In the genomic region with DNA sequence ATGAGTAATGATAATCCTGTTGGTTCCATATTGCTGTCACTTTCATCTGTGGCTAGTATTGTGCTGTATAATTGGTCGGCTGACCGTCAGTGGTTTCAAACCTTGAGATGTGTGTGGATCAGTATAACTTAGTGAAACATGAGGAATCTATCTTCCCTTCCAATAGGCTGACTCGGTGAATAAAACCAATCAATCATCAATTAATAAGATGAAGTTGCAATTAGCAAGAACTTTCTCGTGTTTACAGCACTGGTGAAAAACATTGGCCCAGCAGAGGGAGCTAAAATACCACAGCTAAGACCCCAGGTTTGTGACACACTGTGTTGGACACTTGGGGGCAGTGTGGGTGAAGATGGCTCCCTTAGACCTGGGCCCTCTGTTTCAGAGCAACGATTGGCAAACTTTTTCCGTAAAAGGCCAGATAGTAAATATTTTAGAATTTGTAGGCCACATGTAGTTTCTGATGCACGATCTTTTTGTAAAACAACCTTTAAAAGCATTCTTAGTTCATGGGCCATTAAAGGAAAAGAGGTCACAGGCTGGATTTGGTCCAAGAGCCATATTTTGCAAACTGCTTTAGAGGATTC, we compare ENCODE assay signal across 8 cellular contexts. TPM values are rescaled to one million over a fixed set of nuclear protein-coding genes. Genes with fewer than 3 reads are reported as not detected.
DNase-seq lines count a peak whose midpoint lies in the region; TF ChIP-seq lines count a peak whose summit lies in the region.

No MANE protein-coding gene starts in this region.

- intact Hi-C loops in posterior cingulate gyrus (cut with DNase I): loop anchor here (1.0 to 10.0 kb wide), 5 partner anchors 53 to 381 kb away; a partner anchor contains a TSS

- H3K36me3 ChIP-seq in SJSA1: no peaks in the 10 kb centered on the region

- H3K27me3 ChIP-seq in SJSA1 (replicated peaks): peaks cover 7% of the 10 kb centered on the region

- H3K4me1 ChIP-seq in SJSA1 (replicated peaks): peaks cover 3% of the 10 kb centered on the region; the same call in 1 of the 2 replicates

- CTCF ChIA-PET in GM10248 (lab: Yijun Ruan, JAX): interaction anchor here (0.7 to 5.8 kb wide), 60 partner anchors 9 to 624 kb away, joined by 3 to 73 read pairs (median 4); a partner anchor contains a TSS
- CTCF ChIA-PET in HEK293T (lab: Yijun Ruan, JAX): interaction anchor here (0.6 to 4.6 kb wide), 9 partner anchors 14 to 416 kb away, joined by 3 to 56 read pairs (median 3); no protein-coding TSS in a partner anchor

- DNase-seq in GM10248 (ENCODE audit: extremely low spot score): peak; percentile 80
- peak; percentile 91 for DNase-seq in HEK293T (ENCODE audit: extremely low spot score)
- DNase-seq in MV-4-11 (lab: John Stamatoyannopoulos, UW): peak; percentile 78
- peak; percentile 70 to 79 for DNase-seq in SJSA1 (ENCODE audit: low read depth in 1 of 2, low spot score in 2 of 2)
- DNase-seq in activated naive CD4-positive, alpha-beta T cell (lab: John Stamatoyannopoulos, UW): peak; percentile 10 to 57 (median 22)
- DNase-seq in glomerular endothelial cell (ENCODE audit: extremely low read depth, low read depth, low spot score): peak; percentile 84
- DNase-seq in posterior cingulate gyrus: peak; percentile 60 to 96 (median 80)
- DNase-seq in ureter (ENCODE audit: low spot score): peak; percentile 88

- H3K9me3 ChIP-seq in SJSA1 (replicated peaks): 0 out of 2 replicates have a peak, but pooled peaks cover 2% of the 10 kb centered on the region

- POLR2A ChIA-PET in GM10248 (lab: Yijun Ruan, JAX): no interaction called here
- POLR2A ChIA-PET in HEK293T (lab: Yijun Ruan, JAX): interaction anchor here (1.0 kb wide), 1 partner anchor 54 kb away, joined by 3 read pairs; no protein-coding TSS in a partner anchor

- H3K27ac ChIP-seq in SJSA1: no peak overlapping the region

- TF ChIP-seq CTCF in GM10248 (IDR thresholded peaks at IDR 0.05; ENCODE audit: control extremely low read depth, extremely low read depth, low read depth, missing control alignments): peak; percentile 98

- no peak overlapping the region for H3K4me3 ChIP-seq in SJSA1

TF ChIP-seq in HEK293T, 16 proteins besides CTCF, POLR2A, EP300 and RAD21:
- TF ChIP-seq, protein P1, sequence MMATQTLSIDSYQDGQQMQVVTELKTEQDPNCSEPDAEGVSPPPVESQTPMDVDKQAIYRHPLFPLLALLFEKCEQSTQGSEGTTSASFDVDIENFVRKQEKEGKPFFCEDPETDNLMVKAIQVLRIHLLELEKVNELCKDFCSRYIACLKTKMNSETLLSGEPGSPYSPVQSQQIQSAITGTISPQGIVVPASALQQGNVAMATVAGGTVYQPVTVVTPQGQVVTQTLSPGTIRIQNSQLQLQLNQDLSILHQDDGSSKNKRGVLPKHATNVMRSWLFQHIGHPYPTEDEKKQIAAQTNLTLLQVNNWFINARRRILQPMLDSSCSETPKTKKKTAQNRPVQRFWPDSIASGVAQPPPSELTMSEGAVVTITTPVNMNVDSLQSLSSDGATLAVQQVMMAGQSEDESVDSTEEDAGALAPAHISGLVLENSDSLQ (IDR thresholded peaks at IDR 0.05): peak; percentile 61
- TF ChIP-seq SP1 (IDR thresholded peaks at IDR 0.05): no peak
- no peak for TF ChIP-seq FOXA1 (IDR thresholded peaks at IDR 0.05)
- no peak for TF ChIP-seq ELF4 (IDR thresholded peaks at IDR 0.05)
- no peak for TF ChIP-seq CTBP1 (IDR thresholded peaks at IDR 0.05; ENCODE audit: borderline replicate concordance)
- TF ChIP-seq SUZ12 (IDR thresholded peaks at IDR 0.05): no peak
- TF ChIP-seq TARDBP (IDR thresholded peaks at IDR 0.05): no peak

RNA-seq across cellular contexts. Expression of a gene that starts 47.8 kb away (rescaled TPM):
- total RNA-seq in SJSA1 (2014; rRNA removed; shearing (Covaris generic)): not detected in 2 replicates
- total RNA-seq in glomerular endothelial cell (not detected in 2 replicates), ureter (not detected)

Comparison
In these comparisons a context has a peak if more than half of its experiments do, and no peak if none do; other contexts are left out.
1. DNase-seq: peak in every context shown above with its lines; median percentile 91 in HEK293T; 88 in ureter; 84 in glomerular endothelial cell; 80 in posterior cingulate gyrus; 80 in GM10248; 78 in MV-4-11; 74 in SJSA1; 22 in activated naive CD4-positive, alpha-beta T cell.